22 cellular contexts compared by ENCODE assay signal in the genomic region with DNA sequence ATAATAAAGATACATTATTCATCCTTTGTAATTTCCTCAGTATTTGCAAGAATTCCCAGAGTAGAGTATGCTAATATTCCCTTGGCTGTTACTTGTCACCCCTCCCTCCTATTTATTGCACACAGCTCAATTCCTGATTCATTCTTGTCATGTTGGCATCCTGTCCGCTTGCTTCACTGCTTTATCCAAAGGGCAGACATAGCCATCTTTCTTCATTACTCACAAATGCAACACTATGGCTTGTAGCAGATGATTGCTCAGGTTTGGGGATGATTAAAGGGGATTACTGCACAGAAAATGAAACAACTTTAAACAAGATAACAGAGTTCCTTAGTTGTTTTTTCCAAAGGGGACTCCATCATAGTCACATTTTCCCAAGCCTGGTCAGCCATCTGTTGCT. TPM values are rescaled to one million over a fixed set of nuclear protein-coding genes. Genes with fewer than 3 reads are reported as not detected.
DNase-seq lines count a peak whose midpoint lies in the region; ATAC-seq and TF ChIP-seq lines count a peak whose summit lies in the region.
"Had no signal": no experiment of that assay in that cellular context is flagged by ENCODE, and none has a peak within 500 bp of the region (broad histone marks: within the 10 kb centered on the region; RNA-seq: fewer than 3 reads in every experiment).

No MANE protein-coding gene starts in this region.

- DNase-seq in AG10803 (ENCODE audit: low read depth) = peak; percentile 52
- peak; percentile 51 for DNase-seq in M059J (ENCODE audit: low read depth)
- no peak for DNase-seq in esophagus muscularis mucosa (ENCODE audit: extremely low spot score)
- no peak for DNase-seq in lung (ENCODE audit: low spot score)
- no peak for DNase-seq in DMS53 treated with DMSO at 0.1 percent for 48 hours (lab: John Stamatoyannopoulos, UW; ENCODE audit: unreplicated experiment)
- no peak for DNase-seq in HUDEP-2 (lab: John Stamatoyannopoulos, UW; ENCODE audit: unreplicated experiment in 76 of 76)
- DNase-seq in NCI-H146 (lab: John Stamatoyannopoulos, UW) = no peak
- no peak for DNase-seq in ureter (ENCODE audit: low spot score)
- DNase-seq: activated CD4-positive, alpha-beta T cell treated with anti-CD3 and anti-CD28 coated beads for 4 hours; activated effector memory CD4-positive, alpha-beta T cell treated with Interleukin-2 at 50 U/mL for 16 hours; effector memory CD4-positive, alpha-beta T cell; KBM-7; NCI-H1048; NCI-H2107; NCI-H510A treated with DMSO at 0.1 percent for 48 hours; nephron progenitor cell; stimulated activated CD4-positive, alpha-beta T cell treated with anti-CD3 and anti-CD28 coated beads, Interleukin-4, amount 100 ng/mL, for 4 hours; SW 1271 had no signal

- ATAC-seq in lung (ENCODE audit: insufficient read depth, low FRiP score) = peak; percentile 39
- ATAC-seq: foreskin keratinocyte, HCT116 had no signal

- H3K4me1 ChIP-seq in esophagus muscularis mucosa (peaks cover 7 to 48% (median 29%) of the 10 kb centered on the region in 4 donors), lung (ENCODE audit: control insufficient read depth in 2 of 2, insufficient read depth in 2 of 2, low read length in 2 of 2) (no peaks in the 10 kb centered on the region)

- 65% methylated on average over 1 of the region's 1 CpG for WGBS in esophagus muscularis mucosa
- WGBS in lung, 2 donors = 76 to 89% methylated on average over 1 of the region's 1 CpG

- TF ChIP-seq CTCF in AG10803 (conservative IDR thresholded peaks at IDR 0.05; ENCODE audit: low read length) (no peak), esophagus muscularis mucosa (IDR thresholded peaks at IDR 0.05) (no peak), lung (IDR thresholded peaks at IDR 0.05; ENCODE audit: control extremely low read depth, extremely low read depth) (no peak)

- H3K9me3 ChIP-seq in esophagus muscularis mucosa (peaks cover 0 to 14% (median 8%) of the 10 kb centered on the region in 4 donors), lung (ENCODE audit: control insufficient read depth in 2 of 2, insufficient read depth in 1 of 2, low read length in 1 of 2) (peaks cover 3 to 10% of the 10 kb centered on the region in 2 donors)

- H3K36me3 ChIP-seq in esophagus muscularis mucosa (no peaks in the 10 kb centered on the region), lung (ENCODE audit: control insufficient read depth in 2 of 2, insufficient read depth in 2 of 2, low read length in 2 of 2) (no peaks in the 10 kb centered on the region)

- TF ChIP-seq EP300 in esophagus muscularis mucosa (IDR thresholded peaks at IDR 0.05) = no peak

- H3K27me3 ChIP-seq in esophagus muscularis mucosa (no peaks in the 10 kb centered on the region), lung (ENCODE audit: control insufficient read depth, insufficient read depth) (no peaks in the 10 kb centered on the region)
- H3K27me3 ChIP-seq: foreskin keratinocyte had no signal

- H3K4me3 ChIP-seq in AG10803 (ENCODE audit: low read length) (no peak overlapping the region), esophagus muscularis mucosa (no peak overlapping the region), lung (no peak overlapping the region)

- intact Hi-C loops in esophagus muscularis mucosa (cut with DNase I) = no loop called here

- peak overlapping the region; percentile 81 to 87 (median 83) for H3K27ac ChIP-seq in esophagus muscularis mucosa (replicated peaks in 1 of 4)
- peak overlapping the region in 1 of 2 donors; percentile 45 for H3K27ac ChIP-seq in lung (ENCODE audit: low read depth in 1 of 2, low read length in 1 of 2)
- H3K27ac ChIP-seq: C4-2B, foreskin keratinocyte had no signal

- no peak for TF ChIP-seq POLR2A in esophagus muscularis mucosa (IDR thresholded peaks at IDR 0.05; ENCODE audit: low read depth)

RNA-seq across cellular contexts. Expression of a gene that starts 1.2 kb away (rescaled TPM):
- 3.7 and 3.9 TPM in 2 replicates for total RNA-seq in M059J (2014; rRNA removed; shearing (Covaris generic))
- total RNA-seq in esophagus muscularis mucosa (100 to 1,000 TPM in 2 of 4 donors, 10 to 100 TPM in 2; 63.1 to 178 (median 104) TPM), lung (100 to 1,000 TPM in 1 of 2 donors, 10 to 100 TPM in 1; 31.1 to 154 TPM), ureter (49.7 TPM)
- polyA plus RNA-seq in lung = 10 to 100 TPM; 16.5 to 22.8 TPM
- total RNA-seq: progenitor cell of endocrine pancreas had no signal

Comparison
In these comparisons a context has a peak if more than half of its experiments do, and no peak if none do; other contexts are left out.
1. DNase-seq: peak in AG10803 (single experiment) and M059J (single experiment); none in esophagus muscularis mucosa (single experiment), lung (single experiment), DMS53 treated with DMSO at 0.1 percent for 48 hours (single experiment), HUDEP-2 (0 of 76), NCI-H146 (single experiment) and ureter (single experiment).